In the genomic region with DNA sequence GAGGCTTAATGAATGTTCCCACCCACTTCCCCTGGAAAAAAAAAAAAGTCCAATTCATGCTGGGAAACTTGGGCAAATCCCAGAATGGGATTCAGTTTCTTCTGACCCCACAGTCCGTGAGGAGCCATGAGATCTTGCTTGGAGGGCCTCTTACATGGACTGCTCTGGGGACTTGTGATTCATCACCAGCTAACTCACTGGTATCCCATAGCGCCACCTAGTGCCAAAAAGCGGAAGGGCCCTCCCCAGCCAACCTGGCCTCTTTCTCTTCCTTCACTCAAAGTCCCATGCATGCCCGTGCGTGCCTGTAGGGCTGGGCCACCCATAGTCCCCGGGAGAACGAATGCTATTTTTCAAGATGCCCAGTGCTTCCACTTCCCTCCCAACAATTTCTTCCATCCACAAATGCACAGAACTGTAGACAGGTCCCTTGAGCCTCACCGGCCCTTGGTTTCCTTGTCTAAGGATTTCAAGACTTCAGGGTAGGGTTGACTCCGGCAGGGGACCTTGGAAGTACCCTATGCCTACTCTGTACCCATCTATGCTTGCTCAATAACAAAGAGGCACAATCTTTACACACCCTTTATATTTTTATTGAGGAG, we compare ENCODE assay signal across 8 cellular contexts. TPM values are rescaled to one million over a fixed set of nuclear protein-coding genes. Genes with fewer than 3 reads are reported as not detected.
DNase-seq lines count a peak whose midpoint lies in the region; ATAC-seq and TF ChIP-seq lines count a peak whose summit lies in the region.

No MANE protein-coding gene starts in this region.

- peak; percentile 83 for TF ChIP-seq CTCF in PC-3 (conservative IDR thresholded peaks at IDR 0.05; ENCODE audit: low read depth, low read length)

- no peaks in the 10 kb centered on the region for H3K79me2 ChIP-seq in PC-3 (ENCODE audit: low read length)

- H3K9me3 ChIP-seq in PC-3 (ENCODE audit: low read length), result no peaks in the 10 kb centered on the region

- H3K4me3 Mint-ChIP-seq in natural killer cell treated with Interleukin-12 subunit alpha and Interleukin-12 subunit beta and Interleukin-15 and Interleukin-18, amount 100 ng/mL, for 72 hours, result no peak overlapping the region

- H2AFZ ChIP-seq in PC-3 (ENCODE audit: low read length), result no peak overlapping the region

- CTCF ChIA-PET in PC-3 (lab: Charles Lee), result interaction anchor here (0.7 to 1.4 kb wide), 2 partner anchors 104 to 123 kb away, joined by 4 to 9 read pairs; no protein-coding TSS in a partner anchor

- no peak overlapping the region for H3K9ac ChIP-seq in PC-3 (ENCODE audit: low read length)

- in situ Hi-C loops in Caki2 (cut with HindIII; ENCODE audit: low pct_unique_long_range_greater_than_20kb, low sequenced_read_pairs) (no loop called here), KBM-7 (cut with MboI; ENCODE audit: low pct_unique_long_range_greater_than_20kb, low sequenced_read_pairs) (no loop called here)

- H3K36me3 ChIP-seq in PC-3 (ENCODE audit: low read depth, low read length), result no peaks in the 10 kb centered on the region

- peak; percentile 60 for ATAC-seq in GM21360 (IDR thresholded peaks at IDR 0.05; ENCODE audit: unreplicated experiment)
- ATAC-seq in PC-3, result peak; percentile 88
- peak; percentile 82 to 83 for ATAC-seq in natural killer cell treated with Interleukin-12 subunit alpha and Interleukin-12 subunit beta and Interleukin-15 and Interleukin-18, amount 100 ng/mL, for 72 hours

- BruUV-seq in PC-3 (replicated peaks; lab: Mats Ljungman, UMichigan), result no TSS peak

- no peak overlapping the region for H3K4me3 ChIP-seq in PC-3 (ENCODE audit: low read length)

- intact Hi-C loops in PC-3 (cut with micrococcal nuclease), result loop anchor here (1.0 to 5.0 kb wide), 4 partner anchors 56 to 256 kb away; a partner anchor contains a TSS

- H3F3A ChIP-seq in PC-3 (ENCODE audit: low read length, unreplicated experiment), result no peaks in the 10 kb centered on the region

- no peak overlapping the region for H3K27ac Mint-ChIP-seq in natural killer cell treated with Interleukin-12 subunit alpha and Interleukin-12 subunit beta and Interleukin-15 and Interleukin-18, amount 100 ng/mL, for 72 hours

- no peak overlapping the region for H3K27ac ChIP-seq in PC-3 (ENCODE audit: low read length)

- no peaks in the 10 kb centered on the region for H3K36me3 Mint-ChIP-seq in natural killer cell treated with Interleukin-12 subunit alpha and Interleukin-12 subunit beta and Interleukin-15 and Interleukin-18, amount 100 ng/mL, for 72 hours

- H3K9me3 Mint-ChIP-seq in natural killer cell treated with Interleukin-12 subunit alpha and Interleukin-12 subunit beta and Interleukin-15 and Interleukin-18, amount 100 ng/mL, for 72 hours, result no peaks in the 10 kb centered on the region

- no peaks in the 10 kb centered on the region for H4K20me1 ChIP-seq in PC-3 (ENCODE audit: low read length)

- peaks cover 38 to 42% of the 10 kb centered on the region in 2 donors for H3K4me1 Mint-ChIP-seq in natural killer cell treated with Interleukin-12 subunit alpha and Interleukin-12 subunit beta and Interleukin-15 and Interleukin-18, amount 100 ng/mL, for 72 hours (ENCODE audit: low read depth in 2 of 2)

- H3K4me1 ChIP-seq in PC-3 (ENCODE audit: insufficient read depth, low read length), result peaks cover 10% of the 10 kb centered on the region

- H3K27me3 Mint-ChIP-seq in natural killer cell treated with Interleukin-12 subunit alpha and Interleukin-12 subunit beta and Interleukin-15 and Interleukin-18, amount 100 ng/mL, for 72 hours, result peaks cover 0 to 29% of the 10 kb centered on the region in 2 donors

- DNase-seq in Caki2 (ENCODE audit: low read depth), result peak; percentile 73
- DNase-seq in KBM-7, result peak; percentile 98
- peak; percentile 86 for DNase-seq in PC-3
- peak; percentile 87 for DNase-seq in activated T-cell treated with anti-CD3 and anti-CD28 coated beads, Interleukin-2, amount 50 U/mL, for 1 hour
- peak; percentile 89 for DNase-seq in fibroblast of gingiva (ENCODE audit: low read depth)
- peak; percentile 84 for DNase-seq in natural killer cell treated with Interleukin-12 subunit alpha and Interleukin-12 subunit beta and Interleukin-15 and Interleukin-18, amount 100 ng/mL, for 72 hours (ENCODE audit: low spot score)
- DNase-seq in stimulated activated naive CD4-positive, alpha-beta T cell (lab: John Stamatoyannopoulos, UW), result peak; percentile 30 to 83 (median 64)

- peaks cover 4% of the 10 kb centered on the region for H3K27me3 ChIP-seq in PC-3 (ENCODE audit: low read length)

- H3K9me2 ChIP-seq in PC-3 (replicated peaks; ENCODE audit: low read length), result no peaks in the 10 kb centered on the region

- no peak overlapping the region for H3K4me2 ChIP-seq in PC-3 (ENCODE audit: low read length)

- POLR2A ChIA-PET in PC-3 (lab: Charles Lee; ENCODE audit: unreplicated experiment), result no interaction called here

RNA-seq across cellular contexts. Expression of a gene that starts 5.1 kb away (rescaled TPM):
- 0.27 and 0.90 TPM in 2 replicates for total RNA-seq in Caki2 (2014; rRNA removed; shearing (Covaris generic); ENCODE audit: low replicate concordance)
- total RNA-seq in PC-3 (2014; rRNA removed), result 0.23 and 0.40 TPM in 2 replicates
- under 1 TPM; 0.33 to 0.75 TPM for total RNA-seq in natural killer cell treated with Interleukin-12 subunit alpha and Interleukin-12 subunit beta and Interleukin-15 and Interleukin-18, amount 100 ng/mL, for 72 hours

RNA-seq across cellular contexts. Expression of a gene that starts 54.9 kb away (rescaled TPM):
- 7.1 and 9.1 TPM in 2 replicates for total RNA-seq in Caki2 (2014; rRNA removed; shearing (Covaris generic); ENCODE audit: low replicate concordance)
- 30.0 and 44.1 TPM in 2 replicates for total RNA-seq in PC-3 (2014; rRNA removed)
- 1 to 10 TPM; 6.8 to 7.2 TPM for total RNA-seq in natural killer cell treated with Interleukin-12 subunit alpha and Interleukin-12 subunit beta and Interleukin-15 and Interleukin-18, amount 100 ng/mL, for 72 hours
